9 cellular contexts compared by ENCODE assay signal in the genomic region with DNA sequence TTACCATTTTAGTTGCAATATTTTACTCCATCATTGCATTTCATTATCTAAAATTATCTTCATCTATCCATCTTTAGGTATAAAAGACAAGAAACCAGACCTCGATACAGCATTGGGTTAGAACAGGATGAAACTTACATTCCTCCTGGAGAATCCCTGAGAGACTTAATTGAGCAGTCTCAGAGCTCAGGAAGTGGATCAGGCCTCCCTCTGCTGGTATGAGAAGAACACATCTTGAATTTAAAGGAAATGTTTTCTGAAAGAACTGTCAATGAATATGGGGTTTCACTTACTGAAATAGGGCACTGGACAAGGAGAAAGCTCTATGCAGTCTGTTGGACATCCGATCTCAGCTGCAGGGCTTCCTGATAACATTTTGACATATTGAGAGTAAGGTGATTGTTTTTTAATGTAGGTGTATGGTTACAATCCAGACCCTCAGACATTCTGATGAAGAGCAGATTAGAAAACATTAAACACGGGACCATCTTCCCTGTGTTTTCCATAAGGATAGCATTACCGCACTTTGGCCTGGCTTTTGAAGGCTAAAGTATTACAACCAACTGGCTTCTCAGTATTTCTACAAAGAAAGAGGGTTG.
DNase-seq lines count a peak whose midpoint lies in the region; ATAC-seq, FAIRE-seq and TF ChIP-seq lines count a peak whose summit lies in the region.
"Had no signal": no experiment of that assay in that cellular context is flagged by ENCODE, and none has a peak within 500 bp of the region (broad histone marks: within the 10 kb centered on the region; RNA-seq: fewer than 3 reads in every experiment).

No MANE protein-coding gene starts in this region.

- H3K4me2 ChIP-seq in OCI-LY7 (ENCODE audit: low read length) (no peak overlapping the region), endothelial cell of umbilical vein (ENCODE audit: insufficient read depth, low read length) (no peak overlapping the region), neural cell (ENCODE audit: low read length) (no peak overlapping the region)

- H3K4me3 ChIP-seq in OCI-LY7 (ENCODE audit: low read depth, low read length, poor library complexity, severe bottlenecking): no peak overlapping the region
- no peak overlapping the region for H3K4me3 ChIP-seq in endothelial cell of umbilical vein (replicated peaks in 1 of 3; ENCODE audit: insufficient read depth in 1 of 3, low read depth in 1 of 3, low read length in 3 of 3)
- no peak overlapping the region for H3K4me3 ChIP-seq in neural cell (ENCODE audit: low read length)
- no peak overlapping the region for H3K4me3 ChIP-seq in suprapubic skin

- H3K27me3 Mint-ChIP-seq in activated CD4-positive, alpha-beta T cell treated with anti-CD3 and anti-CD28 coated beads for 36 hours: peaks cover 1% of the 10 kb centered on the region

- H3K9me3 ChIP-seq in OCI-LY7 (ENCODE audit: low read length) (no peaks in the 10 kb centered on the region), endothelial cell of umbilical vein (replicated peaks; ENCODE audit: control insufficient read depth, insufficient read depth, low read length) (no peaks in the 10 kb centered on the region), neural cell (ENCODE audit: low read length) (no peaks in the 10 kb centered on the region), suprapubic skin (no peaks in the 10 kb centered on the region)

- H4K20me1 ChIP-seq in OCI-LY7 (ENCODE audit: insufficient read depth, low read length) (no peaks in the 10 kb centered on the region), endothelial cell of umbilical vein (replicated peaks; ENCODE audit: control insufficient read depth, extremely low read depth, insufficient read depth, low read length) (no peaks in the 10 kb centered on the region), neural cell (ENCODE audit: insufficient read depth) (no peaks in the 10 kb centered on the region)

- H3K27me3 ChIP-seq in endothelial cell of umbilical vein (ENCODE audit: control insufficient read depth in 2 of 2, insufficient read depth in 2 of 2, low read length in 2 of 2) (no peaks in the 10 kb centered on the region), neural cell (ENCODE audit: insufficient read depth, low read depth, low read length) (no peaks in the 10 kb centered on the region), suprapubic skin (no peaks in the 10 kb centered on the region)

- no peaks in the 10 kb centered on the region for H3K79me2 ChIP-seq in OCI-LY7 (ENCODE audit: insufficient read depth, low read depth, low read length)
- H3K79me2 ChIP-seq in endothelial cell of umbilical vein (ENCODE audit: control insufficient read depth, insufficient read depth, low read length): no peaks in the 10 kb centered on the region
- no peaks in the 10 kb centered on the region for H3K79me2 ChIP-seq in neural cell (replicated peaks; ENCODE audit: insufficient read depth, low read length)

- H3K9me2 ChIP-seq in OCI-LY7 (ENCODE audit: insufficient read depth, low read length): no peaks in the 10 kb centered on the region
- no peaks in the 10 kb centered on the region for H3K9me2 ChIP-seq in neural cell (ENCODE audit: insufficient read depth, low read length)

- H2AFZ ChIP-seq in OCI-LY7 (ENCODE audit: low read length): no peak overlapping the region
- peak overlapping the region; percentile 51 for H2AFZ ChIP-seq in endothelial cell of umbilical vein (ENCODE audit: low read depth, low read length)
- no peak overlapping the region for H2AFZ ChIP-seq in neural cell (ENCODE audit: low read depth, low read length)

- H3F3A ChIP-seq in neural cell (ENCODE audit: insufficient read depth, low read length, poor library complexity, severe bottlenecking): no peaks in the 10 kb centered on the region

- POLR2A ChIA-PET in activated CD4-positive, alpha-beta T cell treated with anti-CD3 and anti-CD28 coated beads for 36 hours (lab: Charles Lee): no interaction called here
- POLR2A ChIA-PET in OCI-LY7 (lab: Charles Lee) (no interaction called here), endothelial cell of umbilical vein (lab: Charles Lee) (no interaction called here)

- H3K9me1 ChIP-seq in endothelial cell of umbilical vein (replicated peaks; ENCODE audit: control insufficient read depth, extremely low read depth, insufficient read depth, low read length): no peaks in the 10 kb centered on the region

- FAIRE-seq in endothelial cell of umbilical vein (lab: Jason Lieb, UNC): peak; percentile 72

- no peaks in the 10 kb centered on the region for H3K36me3 Mint-ChIP-seq in activated CD4-positive, alpha-beta T cell treated with anti-CD3 and anti-CD28 coated beads for 36 hours (ENCODE audit: low read depth)
- H3K36me3 Mint-ChIP-seq: activated naive CD8-positive, alpha-beta T cell had no signal

- intact Hi-C loops in activated CD4-positive, alpha-beta T cell treated with anti-CD3 and anti-CD28 coated beads for 36 hours (cut with DNase I, micrococcal nuclease): loop anchor here (1.0 kb wide), 1 partner anchor 504 kb away; no protein-coding TSS in a partner anchor
- intact Hi-C loops in OCI-LY7 (cut with micrococcal nuclease; ENCODE audit: unreplicated experiment) (no loop called here), endothelial cell of umbilical vein (cut with micrococcal nuclease) (loop anchor here (1.0 to 10.0 kb wide), 3 partner anchors 370 to 820 kb away; partner anchors contain the start of gene BMPR1B)

- no peak overlapping the region for H3K9ac ChIP-seq in endothelial cell of umbilical vein (replicated peaks; ENCODE audit: extremely low read depth, insufficient read depth, low read length)
- no peak overlapping the region for H3K9ac ChIP-seq in neural cell (ENCODE audit: low read length)

- peaks cover 4% of the 10 kb centered on the region for H3K4me1 Mint-ChIP-seq in activated CD4-positive, alpha-beta T cell treated with anti-CD3 and anti-CD28 coated beads for 36 hours

- no peak overlapping the region for H3K4me3 Mint-ChIP-seq in activated CD4-positive, alpha-beta T cell treated with anti-CD3 and anti-CD28 coated beads for 36 hours
- H3K4me3 Mint-ChIP-seq: activated naive CD8-positive, alpha-beta T cell had no signal

- whole genome bisulfite sequencing in suprapubic skin: 53% methylated on average over 4 of the region's 4 CpGs

- dilution Hi-C loops in endothelial cell of umbilical vein (cut with MboI; ENCODE audit: extremely low pct_ligation_motif_present, low sequenced_read_pairs): no loop called here

- no peaks in the 10 kb centered on the region for H3K4me1 ChIP-seq in OCI-LY7 (ENCODE audit: insufficient read depth, low read length, poor library complexity, severe bottlenecking)
- peaks cover 14% of the 10 kb centered on the region for H3K4me1 ChIP-seq in endothelial cell of umbilical vein (ENCODE audit: control insufficient read depth, extremely low read depth, insufficient read depth, low read length)
- peaks cover 6% of the 10 kb centered on the region for H3K4me1 ChIP-seq in suprapubic skin

- H3K36me3 ChIP-seq in OCI-LY7 (ENCODE audit: insufficient read depth, low read length) (no peaks in the 10 kb centered on the region), endothelial cell of umbilical vein (ENCODE audit: control insufficient read depth in 2 of 2, extremely low read depth in 1 of 2, insufficient read depth in 2 of 2, low read length in 2 of 2) (no peaks in the 10 kb centered on the region), neural cell (ENCODE audit: insufficient read depth, low read length) (no peaks in the 10 kb centered on the region), suprapubic skin (no peaks in the 10 kb centered on the region)

- H3K27ac ChIP-seq in OCI-LY7 (ENCODE audit: low read depth, low read length, poor library complexity, severe bottlenecking) (no peak overlapping the region), endothelial cell of umbilical vein (ENCODE audit: insufficient read depth, low read depth, low read length) (no peak overlapping the region), neural cell (ENCODE audit: low read length) (no peak overlapping the region), suprapubic skin (no peak overlapping the region)

- H3K27ac Mint-ChIP-seq in activated CD4-positive, alpha-beta T cell treated with anti-CD3 and anti-CD28 coated beads for 36 hours: no peak overlapping the region
- H3K27ac Mint-ChIP-seq: activated naive CD8-positive, alpha-beta T cell had no signal

- DNase-seq in activated CD4-positive, alpha-beta T cell treated with anti-CD3 and anti-CD28 coated beads for 36 hours: peak; percentile 14
- no peak for DNase-seq in activated CD4-positive, alpha-beta T cell treated with anti-CD3 and anti-CD28 coated beads for 1 hour
- DNase-seq in OCI-LY7 (ENCODE audit: low spot score) (peak; percentile 25), endothelial cell of umbilical vein (ENCODE audit: low read depth, low spot score) (peak; percentile 68), suprapubic skin (ENCODE audit: low spot score in 2 of 2) (no peak)
- no peak for DNase-seq in activated CD4-positive, CD25-positive, alpha-beta regulatory T cell (lab: John Stamatoyannopoulos, UW)
- no peak for DNase-seq in activated T-cell treated with anti-CD3 and anti-CD28 coated beads, Interleukin-2, amount 50 U/mL, for 1 hour

- no peak for ATAC-seq in activated CD4-positive, alpha-beta T cell treated with anti-CD3 and anti-CD28 coated beads for 36 hours

- no peak for TF ChIP-seq POLR2A in endothelial cell of umbilical vein (IDR thresholded peaks at IDR 0.05; ENCODE audit: low read depth, low read length)
- no peak for TF ChIP-seq POLR2A in suprapubic skin (IDR thresholded peaks at IDR 0.05)

- peak; percentile 83 for TF ChIP-seq RAD21 in neural cell (conservative IDR thresholded peaks at IDR 0.05)

- H3K9me3 Mint-ChIP-seq in activated CD4-positive, alpha-beta T cell treated with anti-CD3 and anti-CD28 coated beads for 36 hours (ENCODE audit: low read depth): no peaks in the 10 kb centered on the region

- CTCF ChIA-PET in activated CD4-positive, alpha-beta T cell treated with anti-CD3 and anti-CD28 coated beads for 36 hours (lab: Charles Lee): interaction anchor here (0.5 to 1.8 kb wide), 2 partner anchors 25 to 503 kb away, joined by 3 to 11 read pairs; no protein-coding TSS in a partner anchor
- CTCF ChIA-PET in OCI-LY7 (lab: Charles Lee; ENCODE audit: unreplicated experiment) (no interaction called here), endothelial cell of umbilical vein (lab: Charles Lee) (interaction anchor here (0.7 to 4.4 kb wide), 25 partner anchors 9 to 1336 kb away, joined by 3 to 77 read pairs (median 4); partner anchors contain the start of gene BMPR1B)

- peak; percentile 67 for TF ChIP-seq CTCF in OCI-LY7 (conservative IDR thresholded peaks at IDR 0.05; ENCODE audit: low read length)
- peak; percentile 53 to 55 for TF ChIP-seq CTCF in endothelial cell of umbilical vein (IDR thresholded peaks at IDR 0.05; ENCODE audit: extremely low read depth in 1 of 2, insufficient read depth in 1 of 2, low read depth in 1 of 2, low read length in 2 of 2)
- TF ChIP-seq CTCF in neural cell (IDR thresholded peaks at IDR 0.05; ENCODE audit: poor library complexity, severe bottlenecking): peak; percentile 81
- peak in 1 of 2 donors; percentile 25 for TF ChIP-seq CTCF in suprapubic skin (IDR thresholded peaks at IDR 0.05)

- TF ChIP-seq EP300 in neural cell (conservative IDR thresholded peaks at IDR 0.05; ENCODE audit: poor library complexity, severe bottlenecking) (no peak), suprapubic skin (IDR thresholded peaks at IDR 0.05) (no peak)

- no TSS peak for BruUV-seq in OCI-LY7 (replicated peaks; lab: Mats Ljungman, UMichigan)
- no TSS peak for BruUV-seq in endothelial cell of umbilical vein (replicated peaks; lab: Mats Ljungman, UMichigan)

TF ChIP-seq in neural cell, 6 proteins besides CTCF, POLR2A, EP300 and RAD21 (continues in another document):
- TF ChIP-seq MXI1 (conservative IDR thresholded peaks at IDR 0.05; ENCODE audit: poor library complexity, severe bottlenecking): no peak

Comparison
In these comparisons a context has a peak if more than half of its experiments do, and no peak if none do; other contexts are left out.
1. DNase-seq: peak in activated CD4-positive, alpha-beta T cell treated with anti-CD3 and anti-CD28 coated beads for 36 hours (single experiment), OCI-LY7 (single experiment) and endothelial cell of umbilical vein (single experiment); none in activated CD4-positive, alpha-beta T cell treated with anti-CD3 and anti-CD28 coated beads for 1 hour (single experiment), activated CD4-positive, CD25-positive, alpha-beta regulatory T cell (0 of 4), activated T-cell treated with anti-CD3 and anti-CD28 coated beads, Interleukin-2, amount 50 U/mL, for 1 hour (single experiment) and suprapubic skin (0 of 2).